ENCODE assay signal across 20 cellular contexts in genomic region chr12:117231750-117232149, GRCh38. TPM values are rescaled to one million over a fixed set of nuclear protein-coding genes. Genes with fewer than 3 reads are reported as not detected.
DNase-seq lines count a peak whose midpoint lies in the region; ATAC-seq and TF ChIP-seq lines count a peak whose summit lies in the region.
"Had no signal": no experiment of that assay in that cellular context is flagged by ENCODE, and none has a peak within 500 bp of the region (broad histone marks: within the 10 kb centered on the region; RNA-seq: fewer than 3 reads in every experiment).

No MANE protein-coding gene starts in this region.

- H3K4me3 Mint-ChIP-seq in GM23338 (no peak overlapping the region), endodermal cell (no peak overlapping the region)
- H3K4me3 Mint-ChIP-seq: activated naive CD4-positive, alpha-beta T cell treated with anti-CD3 and anti-CD28 coated beads, Interleukin-2, amount 50 U/mL, for 24 hours had no signal

- H3K4me2 ChIP-seq in GM23338: no peak overlapping the region
- H3K4me2 ChIP-seq: KMS-11 had no signal

- H4K20me1 ChIP-seq in GM23338 (replicated peaks; ENCODE audit: insufficient read depth): no peaks in the 10 kb centered on the region

- H3F3A ChIP-seq in GM23338 (replicated peaks; ENCODE audit: low read depth): no peaks in the 10 kb centered on the region

- ATAC-seq in GM23338 (no peak), GM19324 (IDR thresholded peaks at IDR 0.05; ENCODE audit: low FRiP score, unreplicated experiment) (no peak)
- ATAC-seq: body of pancreas, left lobe of liver had no signal

- H3K27ac ChIP-seq in GM23338 (ENCODE audit: low read depth): no peak overlapping the region
- no peak overlapping the region for H3K27ac ChIP-seq in endodermal cell (ENCODE audit: low read depth, low read length)
- no peak overlapping the region for H3K27ac ChIP-seq in thyroid gland
- H3K27ac ChIP-seq: body of pancreas, HL-60, KMS-11 had no signal

- H3K4me1 ChIP-seq in GM23338 (ENCODE audit: insufficient read depth): peaks cover 11% of the 10 kb centered on the region
- peaks cover 2% of the 10 kb centered on the region for H3K4me1 ChIP-seq in NT2/D1 (ENCODE audit: insufficient read depth, insufficient read length)
- peaks cover 4% of the 10 kb centered on the region for H3K4me1 ChIP-seq in endodermal cell (ENCODE audit: control insufficient read depth, insufficient read depth, low read length)
- no peaks in the 10 kb centered on the region for H3K4me1 ChIP-seq in thyroid gland
- H3K4me1 ChIP-seq: body of pancreas had no signal

- TF ChIP-seq CTCF in GM23338 (conservative IDR thresholded peaks at IDR 0.05; ENCODE audit: low read depth in 2 of 2) (peak; percentile 66 to 75), endodermal cell (conservative IDR thresholded peaks at IDR 0.05) (peak; percentile 71), thyroid gland (IDR thresholded peaks at IDR 0.05) (no peak)

- H2AFZ ChIP-seq in GM23338: no peak overlapping the region

- H3K9ac ChIP-seq in NT2/D1 (ENCODE audit: insufficient read length, low read depth): no peak overlapping the region
- H3K9ac ChIP-seq in endodermal cell (ENCODE audit: extremely low read depth, low read length, poor library complexity, severe bottlenecking): no peak overlapping the region
- H3K9ac ChIP-seq: KMS-11 had no signal

- H3K4me1 Mint-ChIP-seq in GM23338: peaks cover 26% of the 10 kb centered on the region
- H3K4me1 Mint-ChIP-seq in endodermal cell: peaks cover 16% of the 10 kb centered on the region
- H3K4me1 Mint-ChIP-seq: activated naive CD4-positive, alpha-beta T cell treated with anti-CD3 and anti-CD28 coated beads, Interleukin-2, amount 50 U/mL, for 24 hours had no signal

- no peaks in the 10 kb centered on the region for H3K27me3 ChIP-seq in GM23338 (ENCODE audit: insufficient read depth)
- H3K27me3 ChIP-seq in NT2/D1 (ENCODE audit: insufficient read depth, insufficient read length): no peaks in the 10 kb centered on the region
- no peaks in the 10 kb centered on the region for H3K27me3 ChIP-seq in endodermal cell (ENCODE audit: control insufficient read depth, insufficient read depth, low read length, poor library complexity, severe bottlenecking)
- H3K27me3 ChIP-seq in thyroid gland: no peaks in the 10 kb centered on the region
- H3K27me3 ChIP-seq: body of pancreas had no signal

- H3K4me3 ChIP-seq in GM23338: no peak overlapping the region
- H3K4me3 ChIP-seq in NT2/D1 (ENCODE audit: insufficient read length, low read depth): no peak overlapping the region
- H3K4me3 ChIP-seq in endodermal cell (ENCODE audit: low read length): no peak overlapping the region
- no peak overlapping the region for H3K4me3 ChIP-seq in thyroid gland (replicated peaks in 1 of 3)
- H3K4me3 ChIP-seq: body of pancreas had no signal

- DNase-seq in DMS 273 (lab: John Stamatoyannopoulos, UW; ENCODE audit: unreplicated experiment): peak; percentile 33
- no peak for DNase-seq in DMS 273 treated with DMSO at 0.1 percent for 48 hours (lab: John Stamatoyannopoulos, UW)
- peak; percentile 49 for DNase-seq in GM23338 (ENCODE audit: low spot score)
- peak; percentile 35 for DNase-seq in NT2/D1 (ENCODE audit: low read depth, low spot score)
- peak; percentile 80 for DNase-seq in endodermal cell
- DNase-seq in thyroid gland: no peak
- no peak for DNase-seq in NCI-H2196 treated with DMSO at 0.1 percent for 48 hours (lab: John Stamatoyannopoulos, UW; ENCODE audit: unreplicated experiment)
- DNase-seq: 8988T; activated T-cell treated with anti-CD3 and anti-CD28 coated beads, Interleukin-2, amount 50 U/mL, for 1 hour; body of pancreas; C1 segment of cervical spinal cord; foreskin melanocyte; NCI-H1436; stimulated activated naive CD4-positive, alpha-beta T cell; trophoblast cell had no signal

- H3K9me3 ChIP-seq in NT2/D1 (ENCODE audit: insufficient read depth, low read length): no peaks in the 10 kb centered on the region
- no peaks in the 10 kb centered on the region for H3K9me3 ChIP-seq in endodermal cell (ENCODE audit: control insufficient read depth, low read length)
- H3K9me3 ChIP-seq in thyroid gland: no peaks in the 10 kb centered on the region
- H3K9me3 ChIP-seq: body of pancreas had no signal

- 83 to 91% methylated on average over 9 to 11 of the region's 11 CpGs for WGBS in endodermal cell (ENCODE audit: insufficient coverage in 1 of 2, insufficient read length in 1 of 2), 2 experiments
- 90 to 93% methylated on average over 11 of the region's 11 CpGs for WGBS in thyroid gland, 2 donors

- no peaks in the 10 kb centered on the region for H3K36me3 ChIP-seq in GM23338 (ENCODE audit: insufficient read depth)
- no peaks in the 10 kb centered on the region for H3K36me3 ChIP-seq in NT2/D1 (ENCODE audit: insufficient read depth, insufficient read length, low read length)
- no peaks in the 10 kb centered on the region for H3K36me3 ChIP-seq in endodermal cell (ENCODE audit: control insufficient read depth, insufficient read depth, low read length)
- H3K36me3 ChIP-seq in thyroid gland: no peaks in the 10 kb centered on the region

- H3K27ac Mint-ChIP-seq in GM23338: no peak overlapping the region
- H3K27ac Mint-ChIP-seq in endodermal cell: no peak overlapping the region
- H3K27ac Mint-ChIP-seq: activated naive CD4-positive, alpha-beta T cell treated with anti-CD3 and anti-CD28 coated beads, Interleukin-2, amount 50 U/mL, for 24 hours had no signal

- H3K27me3 Mint-ChIP-seq in GM23338 (ENCODE audit: insufficient read depth, low read depth, poor library complexity) (peaks cover 5% of the 10 kb centered on the region), endodermal cell (ENCODE audit: insufficient read depth) (no peaks in the 10 kb centered on the region)

- intact Hi-C loops in thyroid gland (cut with DNase I): no loop called here

- no peaks in the 10 kb centered on the region for H3K79me2 ChIP-seq in GM23338 (replicated peaks; ENCODE audit: insufficient read depth)

- no peak for TF ChIP-seq POLR2A in thyroid gland (IDR thresholded peaks at IDR 0.05)

- no peaks in the 10 kb centered on the region; the same call in 1 of the 2 replicates for H3K9me2 ChIP-seq in GM23338 (ENCODE audit: insufficient read depth)

- H3K36me3 Mint-ChIP-seq in GM23338 (ENCODE audit: low read depth) (no peaks in the 10 kb centered on the region; the same call in 2 of the 3 replicates), endodermal cell (ENCODE audit: low read depth) (no peaks in the 10 kb centered on the region)
- H3K36me3 Mint-ChIP-seq: activated naive CD4-positive, alpha-beta T cell treated with anti-CD3 and anti-CD28 coated beads, Interleukin-2, amount 50 U/mL, for 24 hours had no signal

- H3K9me3 Mint-ChIP-seq in GM23338 (no peaks in the 10 kb centered on the region), endodermal cell (no peaks in the 10 kb centered on the region)
- H3K9me3 Mint-ChIP-seq: activated naive CD4-positive, alpha-beta T cell treated with anti-CD3 and anti-CD28 coated beads, Interleukin-2, amount 50 U/mL, for 24 hours had no signal

TF ChIP-seq in GM23338, 12 proteins besides CTCF, POLR2A, EP300 and RAD21:
- TF ChIP-seq, protein P1, sequence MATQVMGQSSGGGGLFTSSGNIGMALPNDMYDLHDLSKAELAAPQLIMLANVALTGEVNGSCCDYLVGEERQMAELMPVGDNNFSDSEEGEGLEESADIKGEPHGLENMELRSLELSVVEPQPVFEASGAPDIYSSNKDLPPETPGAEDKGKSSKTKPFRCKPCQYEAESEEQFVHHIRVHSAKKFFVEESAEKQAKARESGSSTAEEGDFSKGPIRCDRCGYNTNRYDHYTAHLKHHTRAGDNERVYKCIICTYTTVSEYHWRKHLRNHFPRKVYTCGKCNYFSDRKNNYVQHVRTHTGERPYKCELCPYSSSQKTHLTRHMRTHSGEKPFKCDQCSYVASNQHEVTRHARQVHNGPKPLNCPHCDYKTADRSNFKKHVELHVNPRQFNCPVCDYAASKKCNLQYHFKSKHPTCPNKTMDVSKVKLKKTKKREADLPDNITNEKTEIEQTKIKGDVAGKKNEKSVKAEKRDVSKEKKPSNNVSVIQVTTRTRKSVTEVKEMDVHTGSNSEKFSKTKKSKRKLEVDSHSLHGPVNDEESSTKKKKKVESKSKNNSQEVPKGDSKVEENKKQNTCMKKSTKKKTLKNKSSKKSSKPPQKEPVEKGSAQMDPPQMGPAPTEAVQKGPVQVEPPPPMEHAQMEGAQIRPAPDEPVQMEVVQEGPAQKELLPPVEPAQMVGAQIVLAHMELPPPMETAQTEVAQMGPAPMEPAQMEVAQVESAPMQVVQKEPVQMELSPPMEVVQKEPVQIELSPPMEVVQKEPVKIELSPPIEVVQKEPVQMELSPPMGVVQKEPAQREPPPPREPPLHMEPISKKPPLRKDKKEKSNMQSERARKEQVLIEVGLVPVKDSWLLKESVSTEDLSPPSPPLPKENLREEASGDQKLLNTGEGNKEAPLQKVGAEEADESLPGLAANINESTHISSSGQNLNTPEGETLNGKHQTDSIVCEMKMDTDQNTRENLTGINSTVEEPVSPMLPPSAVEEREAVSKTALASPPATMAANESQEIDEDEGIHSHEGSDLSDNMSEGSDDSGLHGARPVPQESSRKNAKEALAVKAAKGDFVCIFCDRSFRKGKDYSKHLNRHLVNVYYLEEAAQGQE (IDR thresholded peaks at IDR 0.05; ENCODE audit: unreplicated experiment): no peak
TF ChIP-seq in GM23338: peak in this region for 0.

RNA-seq across cellular contexts. Expression of gene FBXO21, which starts 41.5 kb away (rescaled TPM):
- 84.2 and 126 TPM in 2 replicates for total RNA-seq in GM23338 (2014; rRNA removed; shearing (Covaris generic))
- 46.3 and 46.4 TPM in 2 replicates for polyA plus RNA-seq in GM23338 (2016; fragmentation: Nextera tagmentation; extraction: Ambion mirVana)
- total RNA-seq in endodermal cell (10 to 100 TPM; 46.5 to 54.6 TPM), thyroid gland (100 to 1,000 TPM in 3 of 4 donors, 10 to 100 TPM in 1; 90.6 to 298 (median 196) TPM)
- 52.9 TPM for polyA plus RNA-seq in endodermal cell (2013, experiment 1 of 2)
- 43.4 TPM for polyA plus RNA-seq in endodermal cell (2013, experiment 2 of 2)

Comparison
In these comparisons a context has a peak if more than half of its experiments do, and no peak if none do; other contexts are left out.
1. DNase-seq: peak in DMS 273 (single experiment), GM23338 (single experiment), NT2/D1 (single experiment) and endodermal cell (single experiment); none in DMS 273 treated with DMSO at 0.1 percent for 48 hours (single experiment), thyroid gland (0 of 2) and NCI-H2196 treated with DMSO at 0.1 percent for 48 hours (single experiment).
2. CTCF ChIP-seq: peak in GM23338 (2 of 2) and endodermal cell (single experiment); none in thyroid gland (0 of 6).